In the genomic region with DNA sequence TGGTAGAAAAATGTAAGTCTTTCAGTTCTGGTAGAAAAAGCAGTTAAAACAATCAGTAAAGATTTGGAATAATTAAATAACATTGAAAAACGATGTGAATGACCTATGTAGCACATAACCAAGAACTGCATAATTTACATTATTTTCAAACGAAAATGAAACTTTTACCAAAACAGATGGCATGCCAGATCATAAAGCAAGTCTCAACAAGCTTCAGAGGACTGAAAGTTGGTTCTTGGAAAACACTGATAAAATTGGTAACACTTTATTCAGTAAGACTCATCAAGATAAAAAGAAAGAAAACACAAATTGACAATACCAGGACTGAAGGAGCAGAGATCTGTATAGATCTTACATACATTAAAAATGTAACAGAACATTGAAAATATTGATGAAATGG, we compare ENCODE assay signal across 27 cellular contexts.
DNase-seq lines count a peak whose midpoint lies in the region; ATAC-seq and TF ChIP-seq lines count a peak whose summit lies in the region.
"Had no signal": no experiment of that assay in that cellular context is flagged by ENCODE, and none has a peak within 500 bp of the region (broad histone marks: within the 10 kb centered on the region; RNA-seq: fewer than 3 reads in every experiment).

No MANE protein-coding gene starts in this region.

- H3K27ac Mint-ChIP-seq in activated CD8-positive, alpha-beta T cell treated with anti-CD3 and anti-CD28 coated beads for 36 hours, result peak overlapping the region; percentile 6
- H3K27ac Mint-ChIP-seq in activated CD8-positive, alpha-beta T cell treated with anti-CD3 and anti-CD28 coated beads, Interleukin-2, amount 10 ng/mL, durations not matched to agents 7 days and 5 days, result no peak overlapping the region
- H3K27ac Mint-ChIP-seq in activated T-helper 17 cell treated with anti-CD3 and anti-CD28 coated beads, Interleukin-2, amount 50 U/mL, for 72 hours, result no peak overlapping the region
- H3K27ac Mint-ChIP-seq: CD4-positive, alpha-beta T cell; immature natural killer cell; natural killer cell treated with Interleukin-12 subunit alpha and Interleukin-12 subunit beta and Interleukin-15 and Interleukin-18, amount 100 ng/mL, for 72 hours; T-helper 17 cell had no signal

- peaks cover 17% of the 10 kb centered on the region for H3K4me1 Mint-ChIP-seq in activated CD8-positive, alpha-beta T cell treated with anti-CD3 and anti-CD28 coated beads for 36 hours (ENCODE audit: low read depth)
- peaks cover 17% of the 10 kb centered on the region for H3K4me1 Mint-ChIP-seq in activated CD8-positive, alpha-beta T cell treated with anti-CD3 and anti-CD28 coated beads, Interleukin-2, amount 10 ng/mL, durations not matched to agents 7 days and 5 days (ENCODE audit: low read depth)
- H3K4me1 Mint-ChIP-seq in activated T-helper 17 cell treated with anti-CD3 and anti-CD28 coated beads, Interleukin-2, amount 50 U/mL, for 72 hours, result no peaks in the 10 kb centered on the region
- H3K4me1 Mint-ChIP-seq: immature natural killer cell, T-helper 17 cell had no signal

- no peak overlapping the region for H3K4me3 Mint-ChIP-seq in activated CD8-positive, alpha-beta T cell treated with anti-CD3 and anti-CD28 coated beads for 36 hours
- no peak overlapping the region for H3K4me3 Mint-ChIP-seq in activated CD8-positive, alpha-beta T cell treated with anti-CD3 and anti-CD28 coated beads, Interleukin-2, amount 10 ng/mL, durations not matched to agents 7 days and 5 days
- H3K4me3 Mint-ChIP-seq in activated T-helper 17 cell treated with anti-CD3 and anti-CD28 coated beads, Interleukin-2, amount 50 U/mL, for 72 hours, result no peak overlapping the region
- H3K4me3 Mint-ChIP-seq: CD4-positive, alpha-beta T cell; effector memory CD8-positive, alpha-beta T cell; immature natural killer cell; natural killer cell treated with Interleukin-12 subunit alpha and Interleukin-12 subunit beta and Interleukin-15 and Interleukin-18, amount 100 ng/mL, for 72 hours; T-helper 17 cell had no signal

- intact Hi-C loops in activated CD8-positive, alpha-beta T cell treated with anti-CD3 and anti-CD28 coated beads for 36 hours (cut with micrococcal nuclease), result no loop called here

- TF ChIP-seq CTCF in activated CD8-positive, alpha-beta T cell treated with anti-CD3 and anti-CD28 coated beads for 36 hours (IDR thresholded peaks at IDR 0.05), result no peak
- no peak for TF ChIP-seq CTCF in GM13977 (IDR thresholded peaks at IDR 0.05; ENCODE audit: extremely low read depth, insufficient read depth, missing control alignments)

- H3K27me3 Mint-ChIP-seq in activated CD8-positive, alpha-beta T cell treated with anti-CD3 and anti-CD28 coated beads for 36 hours, result peaks cover 2% of the 10 kb centered on the region
- H3K27me3 Mint-ChIP-seq in activated CD8-positive, alpha-beta T cell treated with anti-CD3 and anti-CD28 coated beads, Interleukin-2, amount 10 ng/mL, durations not matched to agents 7 days and 5 days (ENCODE audit: low read depth), result peaks cover 4% of the 10 kb centered on the region
- peaks cover 8% of the 10 kb centered on the region for H3K27me3 Mint-ChIP-seq in activated T-helper 17 cell treated with anti-CD3 and anti-CD28 coated beads, Interleukin-2, amount 50 U/mL, for 72 hours
- H3K27me3 Mint-ChIP-seq: CD4-positive, alpha-beta T cell had no signal

- ATAC-seq in activated CD8-positive, alpha-beta T cell treated with anti-CD3 and anti-CD28 coated beads for 36 hours, result peak; percentile 42
- no peak for ATAC-seq in activated CD8-positive, alpha-beta T cell treated with anti-CD3 and anti-CD28 coated beads, Interleukin-2, amount 10 ng/mL, durations not matched to agents 7 days and 5 days
- peak; percentile 46 for ATAC-seq in GM18520 (IDR thresholded peaks at IDR 0.05; ENCODE audit: unreplicated experiment)
- peak; percentile 56 for ATAC-seq in GM21723 (IDR thresholded peaks at IDR 0.05; ENCODE audit: unreplicated experiment)
- ATAC-seq in activated T-helper 17 cell treated with anti-CD3 and anti-CD28 coated beads, Interleukin-2, amount 50 U/mL, for 72 hours (replicated peaks), result peak; percentile 58
- no peak for ATAC-seq in HG02588 (IDR thresholded peaks at IDR 0.05; ENCODE audit: unreplicated experiment)
- ATAC-seq: effector memory CD8-positive, alpha-beta T cell; HepG2; left colon; natural killer cell treated with Interleukin-12 subunit alpha and Interleukin-12 subunit beta and Interleukin-15 and Interleukin-18, amount 100 ng/mL, for 72 hours; SK-N-SH treated with all-trans-retinoic acid at 6 μM for 48 hours; T-helper 17 cell had no signal

- CTCF ChIA-PET in activated CD8-positive, alpha-beta T cell treated with anti-CD3 and anti-CD28 coated beads for 36 hours (lab: Charles Lee), result interaction anchor here (1.3 kb wide), 1 partner anchor 75 kb away, joined by 6 read pairs; no protein-coding TSS in a partner anchor
- CTCF ChIA-PET in activated CD8-positive, alpha-beta T cell treated with anti-CD3 and anti-CD28 coated beads, Interleukin-2, amount 10 ng/mL, durations not matched to agents 7 days and 5 days (lab: Charles Lee), result interaction anchor here (1.3 kb wide), 1 partner anchor 75 kb away, joined by 3 read pairs; no protein-coding TSS in a partner anchor

- POLR2A ChIA-PET in activated CD8-positive, alpha-beta T cell treated with anti-CD3 and anti-CD28 coated beads for 36 hours (lab: Charles Lee), result interaction anchor here (1.0 kb wide), 1 partner anchor 38 kb away, joined by 4 read pairs; no protein-coding TSS in a partner anchor
- POLR2A ChIA-PET in activated CD8-positive, alpha-beta T cell treated with anti-CD3 and anti-CD28 coated beads, Interleukin-2, amount 10 ng/mL, durations not matched to agents 7 days and 5 days (lab: Charles Lee), result interaction anchor here (0.5 kb wide), 1 partner anchor 228 kb away, joined by 3 read pairs; no protein-coding TSS in a partner anchor

- peaks cover 2% of the 10 kb centered on the region for H3K36me3 Mint-ChIP-seq in activated CD8-positive, alpha-beta T cell treated with anti-CD3 and anti-CD28 coated beads for 36 hours (ENCODE audit: low read depth)
- H3K36me3 Mint-ChIP-seq in activated CD8-positive, alpha-beta T cell treated with anti-CD3 and anti-CD28 coated beads, Interleukin-2, amount 10 ng/mL, durations not matched to agents 7 days and 5 days (ENCODE audit: low read depth), result no peaks in the 10 kb centered on the region
- H3K36me3 Mint-ChIP-seq in activated T-helper 17 cell treated with anti-CD3 and anti-CD28 coated beads, Interleukin-2, amount 50 U/mL, for 72 hours (ENCODE audit: low read depth), result no peaks in the 10 kb centered on the region
- H3K36me3 Mint-ChIP-seq: natural killer cell treated with Interleukin-12 subunit alpha and Interleukin-12 subunit beta and Interleukin-15 and Interleukin-18, amount 100 ng/mL, for 72 hours had no signal

- DNase-seq in activated CD8-positive, alpha-beta T cell treated with anti-CD3 and anti-CD28 coated beads for 36 hours, result no peak
- no peak for DNase-seq in activated CD8-positive, alpha-beta T cell treated with anti-CD3 and anti-CD28 coated beads, Interleukin-2, amount 10 ng/mL, durations not matched to agents 7 days and 5 days
- DNase-seq in NCI-H187 treated with DMSO at 0.1 percent for 48 hours (lab: John Stamatoyannopoulos, UW) (no peak), GM13977 (ENCODE audit: low spot score) (no peak)
- DNase-seq: activated naive CD4-positive, alpha-beta T cell treated with Interleukin-2 at 50 U/mL for 16 hours; adrenal gland; CD4-positive, alpha-beta T cell; central memory CD4-positive, alpha-beta T cell; effector memory CD8-positive, alpha-beta T cell; immature natural killer cell; left colon; NCI-H1694; NCI-H524; PC-9; Right ventricle myocardium superior; sigmoid colon; stimulated activated CD4-positive, alpha-beta T cell treated with anti-CD3 and anti-CD28 coated beads, Interleukin-12 subunit alpha, Interleukin-12 subunit beta, amount 100 ng/mL, for 4 hours; stimulated activated CD4-positive, alpha-beta T cell treated with anti-CD3 and anti-CD28 coated beads, Interleukin-4, amount 100 ng/mL, for 1 hour; T-helper 17 cell; tibial artery had no signal

- H3K9me3 Mint-ChIP-seq in activated CD8-positive, alpha-beta T cell treated with anti-CD3 and anti-CD28 coated beads for 36 hours, result no peaks in the 10 kb centered on the region
- peaks cover 9% of the 10 kb centered on the region for H3K9me3 Mint-ChIP-seq in activated CD8-positive, alpha-beta T cell treated with anti-CD3 and anti-CD28 coated beads, Interleukin-2, amount 10 ng/mL, durations not matched to agents 7 days and 5 days (ENCODE audit: insufficient read depth)
- H3K9me3 Mint-ChIP-seq in activated T-helper 17 cell treated with anti-CD3 and anti-CD28 coated beads, Interleukin-2, amount 50 U/mL, for 72 hours, result peaks cover 3% of the 10 kb centered on the region
- H3K9me3 Mint-ChIP-seq: effector memory CD8-positive, alpha-beta T cell; natural killer cell treated with Interleukin-12 subunit alpha and Interleukin-12 subunit beta and Interleukin-15 and Interleukin-18, amount 100 ng/mL, for 72 hours had no signal

- in situ Hi-C loops in GM13977 (cut with MboI; ENCODE audit: low pct_unique_long_range_greater_than_20kb, low sequenced_read_pairs, unreplicated experiment), result no loop called here

Comparison
In these comparisons a context has a peak if more than half of its experiments do, and no peak if none do; other contexts are left out.
1. ATAC-seq: peak in activated CD8-positive, alpha-beta T cell treated with anti-CD3 and anti-CD28 coated beads for 36 hours (single experiment), GM18520 (single experiment), GM21723 (single experiment) and activated T-helper 17 cell treated with anti-CD3 and anti-CD28 coated beads, Interleukin-2, amount 50 U/mL, for 72 hours (single experiment); none in activated CD8-positive, alpha-beta T cell treated with anti-CD3 and anti-CD28 coated beads, Interleukin-2, amount 10 ng/mL, durations not matched to agents 7 days and 5 days (single experiment) and HG02588 (single experiment).